ENCODE assay signal across 7 cellular contexts in the genomic region with DNA sequence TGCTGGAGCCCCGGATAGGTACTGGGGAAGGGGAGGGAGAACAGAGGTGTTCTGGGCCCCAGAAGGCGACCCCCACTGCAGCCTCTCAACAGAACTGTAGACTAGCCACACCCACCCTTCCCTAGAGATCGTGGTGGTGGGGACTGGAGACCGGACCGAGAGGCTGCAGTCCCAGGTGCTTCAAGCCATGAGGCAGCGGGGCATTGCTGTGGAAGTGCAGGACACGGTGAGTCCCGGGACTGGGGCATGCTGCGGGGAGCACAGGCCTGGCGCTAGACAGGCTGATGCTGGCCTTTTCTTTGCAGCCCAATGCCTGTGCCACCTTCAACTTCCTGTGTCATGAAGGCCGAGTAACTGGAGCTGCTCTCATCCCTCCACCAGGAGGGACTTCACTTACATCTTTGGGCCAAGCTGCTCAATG. TPM values are rescaled to one million over a fixed set of nuclear protein-coding genes. Genes with fewer than 3 reads are reported as not detected.
DNase-seq lines count a peak whose midpoint lies in the region; FAIRE-seq and TF ChIP-seq lines count a peak whose summit lies in the region.

No MANE protein-coding gene starts in this region.

- DNase-seq in HAP-1 (ENCODE audit: low spot score in 2 of 2) (peak in 1 of 2 experiments; percentile 56), RCC 7860 (ENCODE audit: low spot score) (peak; percentile 44), epithelial cell of prostate (ENCODE audit: low read depth, low spot score) (no peak), progenitor cell of endocrine pancreas (ENCODE audit: low spot score, unreplicated experiment) (no peak), hippocampal formation (lab: John Stamatoyannopoulos, UW) (no peak), GM13977 (ENCODE audit: low spot score) (no peak), DMS79 treated with DMSO at 0.1 percent for 48 hours (lab: John Stamatoyannopoulos, UW) (no peak)

- in situ Hi-C loops in HAP-1 (cut with MboI; ENCODE audit: low sequenced_read_pairs), result no loop called here
- in situ Hi-C loops in GM13977 (cut with MboI; ENCODE audit: low pct_unique_long_range_greater_than_20kb, low sequenced_read_pairs, unreplicated experiment), result no loop called here

- no peaks in the 10 kb centered on the region for H3K27me3 ChIP-seq in HAP-1 (ENCODE audit: low read depth)

- H3K4me1 ChIP-seq in HAP-1, result peaks cover 19% of the 10 kb centered on the region

- FAIRE-seq in RCC 7860 (lab: Jason Lieb, UNC), result no peak

- H3K4me3 ChIP-seq in HAP-1, result peak overlapping the region; percentile 84

- no peaks in the 10 kb centered on the region for H3K27me3 Mint-ChIP-seq in progenitor cell of endocrine pancreas

- H3K27ac ChIP-seq in epithelial cell of prostate, result peak overlapping the region; percentile 98

- peak overlapping the region; percentile 94 for H3K4me3 Mint-ChIP-seq in progenitor cell of endocrine pancreas (ENCODE audit: low read depth)

- no peaks in the 10 kb centered on the region for H3K9me3 Mint-ChIP-seq in progenitor cell of endocrine pancreas (ENCODE audit: low read depth)

- peaks cover 13% of the 10 kb centered on the region for H3K36me3 Mint-ChIP-seq in progenitor cell of endocrine pancreas (ENCODE audit: insufficient read depth)

- no peak for TF ChIP-seq CTCF in progenitor cell of endocrine pancreas (IDR thresholded peaks at IDR 0.05; ENCODE audit: unreplicated experiment)
- TF ChIP-seq CTCF in GM13977 (IDR thresholded peaks at IDR 0.05; ENCODE audit: extremely low read depth, insufficient read depth, missing control alignments), result no peak

- H3K9me3 ChIP-seq in HAP-1, result no peaks in the 10 kb centered on the region

- peaks cover 56% of the 10 kb centered on the region for H3K36me3 ChIP-seq in HAP-1 (replicated peaks)

- peaks cover 23% of the 10 kb centered on the region for H3K4me1 Mint-ChIP-seq in progenitor cell of endocrine pancreas (ENCODE audit: low read depth)

- peak overlapping the region; percentile 98 for H3K27ac Mint-ChIP-seq in progenitor cell of endocrine pancreas

RNA-seq across cellular contexts. Expression of a gene that starts 0.8 kb away (rescaled TPM):
- 46.1 and 49.5 TPM in 2 replicates for total RNA-seq in progenitor cell of endocrine pancreas

RNA-seq across cellular contexts. Expression of a gene that starts 4.4 kb away (rescaled TPM):
- total RNA-seq in progenitor cell of endocrine pancreas, result 44.1 and 45.5 TPM in 2 replicates

RNA-seq across cellular contexts. Expression of a gene that starts 6.4 kb away (rescaled TPM):
- 197 and 206 TPM in 2 replicates for total RNA-seq in progenitor cell of endocrine pancreas

RNA-seq across cellular contexts. Expression of a gene that starts 15.6 kb away (rescaled TPM):
- 369 and 414 TPM in 2 replicates for total RNA-seq in progenitor cell of endocrine pancreas

RNA-seq across cellular contexts. Expression of a gene that starts 32.7 kb away (rescaled TPM):
- 45.3 and 48.4 TPM in 2 replicates for total RNA-seq in progenitor cell of endocrine pancreas
